Comparison of ENCODE assay signal across 15 cellular contexts in the genomic region with DNA sequence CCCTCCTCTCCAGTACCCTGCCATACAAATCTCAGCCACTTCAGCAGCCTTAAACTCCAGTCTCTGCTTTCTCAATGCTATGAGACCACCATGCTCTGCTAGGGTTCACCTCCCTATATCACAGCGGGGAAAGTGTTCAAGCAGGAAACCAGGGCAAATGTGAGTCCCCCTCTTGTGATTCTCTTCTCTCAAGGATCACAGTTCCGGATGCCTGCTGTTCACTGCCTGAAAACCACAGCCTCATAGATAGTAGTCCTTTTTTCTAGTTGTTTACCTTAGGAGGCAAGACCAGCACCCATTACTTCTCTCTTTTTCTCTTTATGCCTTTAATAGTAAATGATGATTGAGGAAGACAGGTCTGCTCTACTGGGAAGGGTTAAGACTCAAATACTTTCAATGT.
"Had no signal": no experiment of that assay in that cellular context is flagged by ENCODE, and none has a peak within 500 bp of the region (broad histone marks: within the 10 kb centered on the region; RNA-seq: fewer than 3 reads in every experiment).

No MANE protein-coding gene starts in this region.

- H3K9me3 ChIP-seq: right lobe of liver, upper lobe of left lung had no signal

- H3K9ac ChIP-seq: neural progenitor cell had no signal

- DNase-seq: activated CD4-positive, alpha-beta T cell treated with anti-CD3 and anti-CD28 coated beads, Interleukin-2, amount 50 U/mL, for 1 hour; activated naive CD4-positive, alpha-beta T cell treated with anti-CD3 and anti-CD28 coated beads, Interleukin-2, amount 50 U/mL, for 16 hours; activated T-cell treated with anti-CD3 and anti-CD28 coated beads for 4 hours; central memory CD4-positive, alpha-beta T cell; cortex of kidney; effector CD4-positive, alpha-beta T cell; foreskin melanocyte; right lobe of liver; T-helper 2 cell; upper lobe of left lung had no signal

- H3K27ac Mint-ChIP-seq: neural progenitor cell; stimulated activated naive CD8-positive, alpha-beta T cell treated with anti-CD3 and anti-CD28 coated beads, Interleukin-15, Interleukin-2, amounts not matched to agents 100 ng/mL and 50 ng/mL, for 24 hours had no signal

- H3K4me3 ChIP-seq: neural progenitor cell, right lobe of liver, smooth muscle cell, upper lobe of left lung had no signal

- H3K36me3 ChIP-seq: neural progenitor cell, right lobe of liver, upper lobe of left lung had no signal

- H3K27me3 ChIP-seq: neural progenitor cell, right lobe of liver, upper lobe of left lung had no signal

- ATAC-seq: activated CD4-positive, CD25-positive, alpha-beta regulatory T cell treated with anti-CD3 and anti-CD28 coated beads, Interleukin-2, amount 50 U/mL, for 24 hours; right lobe of liver had no signal

- H3K27me3 Mint-ChIP-seq: brain; stimulated activated naive CD8-positive, alpha-beta T cell treated with anti-CD3 and anti-CD28 coated beads, Interleukin-15, Interleukin-2, amounts not matched to agents 100 ng/mL and 50 ng/mL, for 24 hours had no signal

- H3K4me3 Mint-ChIP-seq: brain; neural progenitor cell; stimulated activated naive CD8-positive, alpha-beta T cell treated with anti-CD3 and anti-CD28 coated beads, Interleukin-15, Interleukin-2, amounts not matched to agents 100 ng/mL and 50 ng/mL, for 24 hours had no signal

- H3K4me1 ChIP-seq: right lobe of liver had no signal

- H3K36me3 Mint-ChIP-seq: brain had no signal

- H3K9me3 Mint-ChIP-seq: brain, neural progenitor cell had no signal

- H3K27ac ChIP-seq: neural progenitor cell, right lobe of liver, upper lobe of left lung had no signal
